In genomic region chr11:68139395-68139794, GRCh38 we compare ENCODE assay signal across 27 cellular contexts.
"Had no signal": no experiment of that assay in that cellular context is flagged by ENCODE, and none has a peak within 500 bp of the region (broad histone marks: within the 10 kb centered on the region; RNA-seq: fewer than 3 reads in every experiment).

No MANE protein-coding gene starts in this region.

- H3K9me3 Mint-ChIP-seq: activated naive CD4-positive, alpha-beta T cell treated with anti-CD3 and anti-CD28 coated beads, Interleukin-2, amount 50 U/mL, for 72 hours; activated naive CD8-positive, alpha-beta T cell treated with anti-CD3 and anti-CD28 coated beads, Interleukin-2, amount 50 U/mL, for 24 hours; T-cell had no signal

- DNase-seq: activated CD4-positive, alpha-beta T cell treated with anti-CD3 and anti-CD28 coated beads for 36 hours; activated CD8-positive, alpha-beta memory T cell treated with anti-CD3 and anti-CD28 coated beads, Interleukin-2, amount 50 U/mL, for 48 hours; activated CD8-positive, alpha-beta T cell treated with anti-CD3 and anti-CD28 coated beads, Interleukin-2, amount 10 ng/mL, durations not matched to agents 7 days and 5 days; activated naive CD4-positive, alpha-beta T cell treated with Interleukin-2 at 50 U/mL for 16 hours; activated naive CD8-positive, alpha-beta T cell treated with anti-CD3 and anti-CD28 coated beads, Interleukin-2, amount 50 U/mL, for 24 hours; amniotic stem cell; body of pancreas; central memory CD4-positive, alpha-beta T cell; Kasumi-1; NCI-H1105 treated with DMSO at 0.1 percent for 48 hours; NCI-H146; NCI-H187 treated with DMSO at 0.1 percent for 48 hours; NCI-H2081 treated with DMSO at 0.1 percent for 48 hours; NCI-H446; NCI-H524; OCI-M1; RPMI8226; T-cell; T-helper 2 cell; T1000; WERI-Rb-1 had no signal

- ATAC-seq: activated CD4-positive, alpha-beta T cell treated with anti-CD3 and anti-CD28 coated beads for 36 hours; activated CD8-positive, alpha-beta T cell treated with anti-CD3 and anti-CD28 coated beads, Interleukin-2, amount 10 ng/mL, durations not matched to agents 7 days and 5 days; activated naive CD4-positive, alpha-beta T cell treated with anti-CD3 and anti-CD28 coated beads, Interleukin-2, amount 50 U/mL, for 72 hours; activated naive CD8-positive, alpha-beta T cell treated with anti-CD3 and anti-CD28 coated beads, Interleukin-2, amount 50 U/mL, for 24 hours; body of pancreas; Panc1; Right ventricle myocardium inferior; T-cell had no signal

- H3K27ac ChIP-seq: ascending aorta, coronary artery, SK-N-MC, WERI-Rb-1 had no signal

- H3K36me3 Mint-ChIP-seq: activated naive CD4-positive, alpha-beta T cell treated with anti-CD3 and anti-CD28 coated beads, Interleukin-2, amount 50 U/mL, for 72 hours; T-cell had no signal

- H3K27me3 Mint-ChIP-seq: activated CD4-positive, alpha-beta T cell treated with anti-CD3 and anti-CD28 coated beads for 36 hours had no signal

- H3K27ac Mint-ChIP-seq: activated CD4-positive, alpha-beta T cell treated with anti-CD3 and anti-CD28 coated beads for 36 hours; activated CD8-positive, alpha-beta T cell treated with anti-CD3 and anti-CD28 coated beads, Interleukin-2, amount 10 ng/mL, durations not matched to agents 7 days and 5 days; activated naive CD4-positive, alpha-beta T cell treated with anti-CD3 and anti-CD28 coated beads, Interleukin-2, amount 50 U/mL, for 72 hours; activated naive CD8-positive, alpha-beta T cell treated with anti-CD3 and anti-CD28 coated beads, Interleukin-2, amount 50 U/mL, for 24 hours; T-cell had no signal

- H3K4me3 Mint-ChIP-seq: activated CD4-positive, alpha-beta T cell treated with anti-CD3 and anti-CD28 coated beads for 36 hours; activated CD8-positive, alpha-beta T cell treated with anti-CD3 and anti-CD28 coated beads, Interleukin-2, amount 10 ng/mL, durations not matched to agents 7 days and 5 days; activated naive CD8-positive, alpha-beta T cell treated with anti-CD3 and anti-CD28 coated beads, Interleukin-2, amount 50 U/mL, for 24 hours; T-cell had no signal
